Comparison of ENCODE assay signal across 1 cellular context in genomic region chr6:32252326-32253009, GRCh38.
TF ChIP-seq lines count a peak whose summit lies in the region.

No MANE protein-coding gene starts in this region.

TF ChIP-seq in H1, 55 proteins besides CTCF, POLR2A, EP300 and RAD21:
- no peak for TF ChIP-seq GTF2F1 (IDR thresholded peaks at IDR 0.05; ENCODE audit: borderline replicate concordance, low read depth, low read length)
- no peak for TF ChIP-seq ATF2 (IDR thresholded peaks at IDR 0.05; ENCODE audit: low read length)
- TF ChIP-seq HDAC6 (IDR thresholded peaks at IDR 0.05; ENCODE audit: low read depth, low read length): no peak
- no peak for TF ChIP-seq ZNF274 (IDR thresholded peaks at IDR 0.05; ENCODE audit: borderline replicate concordance, extremely low read depth, low read length)
- TF ChIP-seq RFX5 (IDR thresholded peaks at IDR 0.05; ENCODE audit: borderline replicate concordance, low read depth, low read length): no peak
- TF ChIP-seq TEAD4 (IDR thresholded peaks at IDR 0.05; ENCODE audit: low read depth, low read length): no peak
- TF ChIP-seq KDM1A (IDR thresholded peaks at IDR 0.05; ENCODE audit: borderline replicate concordance, low read length): no peak
- TF ChIP-seq SIN3A (conservative IDR thresholded peaks at IDR 0.05 in 1 of 2, IDR thresholded peaks at IDR 0.05 in 1 of 2; ENCODE audit: low read depth in 1 of 2, low read length in 2 of 2): no peak
- TF ChIP-seq YY1 (IDR thresholded peaks at IDR 0.05; ENCODE audit: low read depth, low read length): no peak
- no peak for TF ChIP-seq BRCA1 (IDR thresholded peaks at IDR 0.05; ENCODE audit: low read depth, low read length)
TF ChIP-seq in H1: peak in this region for 0.
